33 cellular contexts compared by ENCODE assay signal in the genomic region with DNA sequence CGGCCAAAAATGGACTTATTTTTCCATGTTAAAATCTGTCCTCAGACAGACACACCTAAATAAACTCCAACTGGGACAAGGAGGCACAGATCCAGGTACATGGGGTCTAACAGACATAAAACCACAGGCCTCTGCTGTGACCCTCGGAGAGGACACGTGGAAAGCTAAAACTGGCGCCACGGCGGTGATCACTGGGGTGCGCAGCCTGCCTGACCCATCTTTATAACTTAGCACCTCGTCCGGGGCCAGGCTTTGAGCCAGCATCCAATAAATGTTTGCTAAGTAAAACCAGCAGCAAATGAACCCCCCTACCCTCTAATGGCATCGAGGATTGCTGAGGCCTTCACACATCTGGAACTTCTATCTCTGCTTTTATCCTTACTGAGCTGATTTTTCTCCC.
"Had no signal": no experiment of that assay in that cellular context is flagged by ENCODE, and none has a peak within 500 bp of the region (broad histone marks: within the 10 kb centered on the region; RNA-seq: fewer than 3 reads in every experiment).

No MANE protein-coding gene starts in this region.

- ATAC-seq: activated CD8-positive, alpha-beta T cell treated with anti-CD3 and anti-CD28 coated beads for 36 hours; activated naive CD4-positive, alpha-beta T cell treated with anti-CD3 and anti-CD28 coated beads, Interleukin-2, amount 50 U/mL, for 72 hours; activated T-cell treated with anti-CD3 and anti-CD28 coated beads, Interleukin-2, amount 50 U/mL, for 4 hours; body of pancreas; PC-3; Right ventricle myocardium inferior had no signal

- H3K27ac Mint-ChIP-seq: activated CD4-positive, alpha-beta T cell treated with anti-CD3 and anti-CD28 coated beads, Interleukin-2, amount 10 ng/mL, durations not matched to agents 24 days and 14 days; activated CD8-positive, alpha-beta T cell treated with anti-CD3 and anti-CD28 coated beads for 36 hours; activated naive CD4-positive, alpha-beta T cell treated with anti-CD3 and anti-CD28 coated beads for 36 hours; activated naive CD4-positive, alpha-beta T cell treated with anti-CD3 and anti-CD28 coated beads, Interleukin-2, amount 50 U/mL, for 72 hours; activated T-helper 1 cell treated with anti-CD3 and anti-CD28 coated beads, Interleukin-12 subunit alpha, Interleukin-12 subunit beta, Interleukin-2, Interleukin-4 antibody, amounts not matched to agents 30 ng/mL and 10 ng/mL and 1 ng/mL, durations not matched to agents 14 hours and 24 hours and 36 hours had no signal

- H3K27ac ChIP-seq: adrenal gland, body of pancreas, breast epithelium, KMS-11, Peyer's patch had no signal

- H3K36me3 ChIP-seq: adrenal gland, breast epithelium, Peyer's patch had no signal

- H3K4me1 ChIP-seq: adrenal gland, breast epithelium had no signal

- H3K27me3 ChIP-seq: adrenal gland, body of pancreas, breast epithelium, Peyer's patch had no signal

- DNase-seq: activated CD4-positive, alpha-beta T cell treated with anti-CD3 and anti-CD28 coated beads, Interleukin-2, amount 10 ng/mL, durations not matched to agents 24 days and 14 days; activated CD4-positive, alpha-beta T cell treated with anti-CD3 and anti-CD28 coated beads, Interleukin-2, amount 50 U/mL, for 4 hours; activated CD8-positive, alpha-beta T cell treated with anti-CD3 and anti-CD28 coated beads for 36 hours; activated gamma-delta T cell treated with Interleukin-2 at 50 U/mL for 16 hours; activated naive CD4-positive, alpha-beta T cell treated with anti-CD3 and anti-CD28 coated beads for 36 hours; activated T-cell treated with anti-CD3 and anti-CD28 coated beads for 4 hours; activated T-cell treated with anti-CD3 and anti-CD28 coated beads, Interleukin-2, amount 50 U/mL, for 4 hours; adrenal gland; body of pancreas; caudate nucleus; MM.1S; MV-4-11; NCI-H1092; NCI-H1436 treated with DMSO at 0.1 percent for 48 hours; NCI-H187; NCI-H2029 treated with DMSO at 0.1 percent for 48 hours; NCI-H2107; NCI-H2171; NCI-H510A; NCI-H526; NCI-H748 treated with DMSO at 0.1 percent for 48 hours; NK-92 treated with Interleukin-12 subunit alpha and Interleukin-12 subunit beta, amount 100 ng/mL, for 24 hours; PC-3; RPMI8226; T1000 had no signal

- H3K4me3 ChIP-seq: adrenal gland, body of pancreas, breast epithelium, Peyer's patch had no signal

- H3K9me3 ChIP-seq: adrenal gland, body of pancreas, breast epithelium, Peyer's patch had no signal

- H3K9me3 Mint-ChIP-seq: activated CD4-positive, alpha-beta T cell treated with anti-CD3 and anti-CD28 coated beads, Interleukin-2, amount 10 ng/mL, durations not matched to agents 24 days and 14 days; activated CD8-positive, alpha-beta T cell treated with anti-CD3 and anti-CD28 coated beads for 36 hours; activated naive CD4-positive, alpha-beta T cell treated with anti-CD3 and anti-CD28 coated beads for 36 hours; activated naive CD4-positive, alpha-beta T cell treated with anti-CD3 and anti-CD28 coated beads, Interleukin-2, amount 50 U/mL, for 72 hours; activated T-cell treated with anti-CD3 and anti-CD28 coated beads, Interleukin-2, amount 50 U/mL, for 4 hours; activated T-helper 1 cell treated with anti-CD3 and anti-CD28 coated beads, Interleukin-12 subunit alpha, Interleukin-12 subunit beta, Interleukin-2, Interleukin-4 antibody, amounts not matched to agents 30 ng/mL and 10 ng/mL and 1 ng/mL, durations not matched to agents 14 hours and 24 hours and 36 hours had no signal

- H3K9ac ChIP-seq: KMS-11 had no signal

- H3K36me3 Mint-ChIP-seq: activated naive CD4-positive, alpha-beta T cell treated with anti-CD3 and anti-CD28 coated beads, Interleukin-2, amount 50 U/mL, for 72 hours had no signal

- H3K4me3 Mint-ChIP-seq: activated CD4-positive, alpha-beta T cell treated with anti-CD3 and anti-CD28 coated beads, Interleukin-2, amount 10 ng/mL, durations not matched to agents 24 days and 14 days; activated CD8-positive, alpha-beta T cell treated with anti-CD3 and anti-CD28 coated beads for 36 hours; activated naive CD4-positive, alpha-beta T cell treated with anti-CD3 and anti-CD28 coated beads for 36 hours; activated T-cell treated with anti-CD3 and anti-CD28 coated beads, Interleukin-2, amount 50 U/mL, for 4 hours; activated T-helper 1 cell treated with anti-CD3 and anti-CD28 coated beads, Interleukin-12 subunit alpha, Interleukin-12 subunit beta, Interleukin-2, Interleukin-4 antibody, amounts not matched to agents 30 ng/mL and 10 ng/mL and 1 ng/mL, durations not matched to agents 14 hours and 24 hours and 36 hours had no signal

- FAIRE-seq: astrocyte, TTC549 had no signal
